Comparison of ENCODE assay signal across 35 cellular contexts in genomic region chr12:50848963-50849362, GRCh38. TPM values are rescaled to one million over a fixed set of nuclear protein-coding genes. Genes with fewer than 3 reads are reported as not detected.
"Had no signal": no experiment of that assay in that cellular context is flagged by ENCODE, and none has a peak within 500 bp of the region (broad histone marks: within the 10 kb centered on the region; RNA-seq: fewer than 3 reads in every experiment).

No MANE protein-coding gene starts in this region.

- H3K4me1 ChIP-seq: neural progenitor cell, parathyroid adenoma, right lobe of liver, sigmoid colon, suprapubic skin, testis, tibial artery, transverse colon, upper lobe of right lung, uterus had no signal

- H3K36me3 Mint-ChIP-seq: natural killer cell; neural progenitor cell; stimulated activated effector memory CD8-positive, alpha-beta T cell treated with anti-CD3 and anti-CD28 coated beads, Interleukin-12 subunit alpha, Interleukin-12 subunit beta, amount 100 ng/mL, for 72 hours; type B pancreatic cell had no signal

- H3K4me2 ChIP-seq: neural progenitor cell had no signal

- H3K4me1 Mint-ChIP-seq: naive thymus-derived CD4-positive, alpha-beta T cell; natural killer cell; neural progenitor cell; stimulated activated effector memory CD8-positive, alpha-beta T cell treated with anti-CD3 and anti-CD28 coated beads, Interleukin-12 subunit alpha, Interleukin-12 subunit beta, amount 100 ng/mL, for 72 hours; stimulated activated naive B cell treated with anti-CD40 and anti-IgM and Interleukin-4, amounts not matched to agents 10 μg/mL and 1 μg/mL and 100 μg/mL, for 72 hours had no signal

- H3K4me3 ChIP-seq: neural progenitor cell, ovary, right lobe of liver, sigmoid colon, suprapubic skin, testis, tibial artery, transverse colon, upper lobe of right lung, uterus had no signal

- H3K27me3 Mint-ChIP-seq: progenitor cell of endocrine pancreas had no signal

- H3K9ac ChIP-seq: neural progenitor cell, parathyroid adenoma had no signal

- H3K9me3 ChIP-seq: ovary, right lobe of liver, sigmoid colon, suprapubic skin, testis, upper lobe of right lung, uterus had no signal

- H3K9me3 Mint-ChIP-seq: natural killer cell; neural progenitor cell; stimulated activated effector memory CD8-positive, alpha-beta T cell treated with anti-CD3 and anti-CD28 coated beads, Interleukin-12 subunit alpha, Interleukin-12 subunit beta, amount 100 ng/mL, for 72 hours; stimulated activated naive CD8-positive, alpha-beta T cell treated with anti-CD3 and anti-CD28 coated beads, Interleukin-15, Interleukin-2, amounts not matched to agents 100 ng/mL and 50 ng/mL, for 24 hours; type B pancreatic cell had no signal

- H3K79me2 ChIP-seq: parathyroid adenoma had no signal

- H2AFZ ChIP-seq: neural progenitor cell, parathyroid adenoma had no signal

- DNase-seq: naive thymus-derived CD4-positive, alpha-beta T cell; natural killer cell; occipital lobe; ovary; posterior cingulate gyrus; retina; right cardiac atrium; right lobe of liver; sigmoid colon; small intestine; stimulated activated CD4-positive, alpha-beta T cell treated with anti-CD3 and anti-CD28 coated beads, Interleukin-15, amount 100 ng/mL, for 24 hours; stimulated activated CD4-positive, alpha-beta T cell treated with anti-CD3 and anti-CD28 coated beads, Interleukin-2, amount 100 ng/mL, for 24 hours; stimulated activated CD4-positive, alpha-beta T cell treated with anti-CD3 and anti-CD28 coated beads, Interleukin-2, amount 100 ng/mL, for 48 hours; stimulated activated CD4-positive, alpha-beta T cell treated with anti-CD3 and anti-CD28 coated beads, Interleukin-4, amount 100 ng/mL, for 24 hours; stimulated activated naive B cell treated with anti-CD40 and anti-IgM and Interleukin-4, amounts not matched to agents 10 μg/mL and 1 μg/mL and 100 μg/mL, for 72 hours; stimulated activated naive CD4-positive, alpha-beta T cell treated with Interleukin-2 at 50 U/mL for 16 hours; substantia nigra; testis; tibial artery; transverse colon; upper lobe of right lung; uterus had no signal

- H3K27ac ChIP-seq: neural progenitor cell, ovary, parathyroid adenoma, right lobe of liver, sigmoid colon, suprapubic skin, testis, tibial artery, transverse colon, upper lobe of right lung, uterus had no signal

- H3K4me3 Mint-ChIP-seq: naive thymus-derived CD4-positive, alpha-beta T cell; natural killer cell; nephron; neural progenitor cell; stimulated activated effector memory CD8-positive, alpha-beta T cell treated with anti-CD3 and anti-CD28 coated beads, Interleukin-12 subunit alpha, Interleukin-12 subunit beta, amount 100 ng/mL, for 72 hours; stimulated activated naive B cell treated with anti-CD40 and anti-IgM and Interleukin-4, amounts not matched to agents 10 μg/mL and 1 μg/mL and 100 μg/mL, for 72 hours; stimulated activated naive CD8-positive, alpha-beta T cell treated with anti-CD3 and anti-CD28 coated beads, Interleukin-15, Interleukin-2, amounts not matched to agents 100 ng/mL and 50 ng/mL, for 24 hours; type B pancreatic cell had no signal

- ATAC-seq: naive thymus-derived CD4-positive, alpha-beta T cell; natural killer cell; right cardiac atrium; right lobe of liver; stimulated activated effector memory CD8-positive, alpha-beta T cell treated with anti-CD3 and anti-CD28 coated beads, Interleukin-12 subunit alpha, Interleukin-12 subunit beta, amount 100 ng/mL, for 72 hours; stimulated activated naive B cell treated with anti-CD40 and anti-IgM and Interleukin-4, amounts not matched to agents 10 μg/mL and 1 μg/mL and 100 μg/mL, for 72 hours; upper lobe of right lung had no signal

- H3K36me3 ChIP-seq: neural progenitor cell, ovary, right lobe of liver, sigmoid colon, suprapubic skin, tibial artery, transverse colon, upper lobe of right lung, uterus had no signal

- H3K27ac Mint-ChIP-seq: naive thymus-derived CD4-positive, alpha-beta T cell; natural killer cell; nephron; neural progenitor cell; progenitor cell of endocrine pancreas; stimulated activated effector memory CD8-positive, alpha-beta T cell treated with anti-CD3 and anti-CD28 coated beads, Interleukin-12 subunit alpha, Interleukin-12 subunit beta, amount 100 ng/mL, for 72 hours; stimulated activated naive B cell treated with anti-CD40 and anti-IgM and Interleukin-4, amounts not matched to agents 10 μg/mL and 1 μg/mL and 100 μg/mL, for 72 hours; stimulated activated naive CD8-positive, alpha-beta T cell treated with anti-CD3 and anti-CD28 coated beads, Interleukin-15, Interleukin-2, amounts not matched to agents 100 ng/mL and 50 ng/mL, for 24 hours; type B pancreatic cell had no signal

- H3K27me3 ChIP-seq: neural progenitor cell, ovary, right lobe of liver, sigmoid colon, suprapubic skin, testis, tibial artery, transverse colon, upper lobe of right lung, uterus had no signal

RNA-seq across cellular contexts. Expression of gene TMPRSS12, which starts 6.2 kb away (rescaled TPM):
- total RNA-seq: naive thymus-derived CD4-positive, alpha-beta T cell; natural killer cell; occipital lobe; osteoblast; ovary; progenitor cell of endocrine pancreas; pulmonary artery endothelial cell; right cardiac atrium; right lobe of liver; sigmoid colon; transverse colon; upper lobe of right lung; urinary bladder; uterus had no signal
- polyA plus RNA-seq: naive thymus-derived CD4-positive, alpha-beta T cell; neural cell; ovary; right cardiac atrium; sigmoid colon; small intestine; thymus; urinary bladder had no signal
